8 cellular contexts compared by ENCODE assay signal in the genomic region with DNA sequence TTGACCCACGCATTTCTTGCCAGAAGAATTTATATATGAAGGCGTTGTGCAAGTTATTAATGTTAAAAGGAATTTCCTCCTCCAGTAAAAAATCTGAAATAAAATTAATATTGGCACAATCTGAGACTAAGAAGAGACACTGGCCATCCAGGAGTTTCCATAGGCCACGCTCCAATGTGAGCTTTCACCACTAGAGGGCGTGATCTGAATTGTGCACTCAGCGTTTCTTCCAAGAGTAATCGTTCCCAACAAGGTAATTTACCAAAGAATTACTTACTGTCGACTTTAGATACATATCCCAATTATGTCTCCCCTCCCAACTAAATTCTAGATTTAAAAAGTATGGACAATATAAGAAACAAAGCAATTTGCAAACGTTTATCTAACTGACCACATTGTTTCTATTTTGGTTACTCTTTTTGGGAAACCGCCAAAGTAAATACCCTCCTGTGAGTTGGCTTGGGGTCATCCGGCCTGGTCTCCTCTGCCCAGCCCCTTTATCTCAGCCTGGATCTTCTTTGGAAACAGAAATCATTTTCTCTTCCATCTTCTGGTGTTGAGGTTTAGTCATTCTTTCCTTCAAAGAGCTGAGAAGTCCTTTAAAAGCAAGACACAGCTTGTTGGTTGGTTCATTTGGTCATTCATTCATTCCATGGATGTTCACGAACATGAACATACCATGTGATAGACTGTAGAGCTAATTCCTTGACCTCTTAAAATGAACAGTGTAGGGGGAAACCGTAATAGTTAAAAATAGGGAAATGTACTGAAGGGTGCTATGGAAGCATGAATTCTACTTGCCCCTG. TPM values are rescaled to one million over a fixed set of nuclear protein-coding genes. Genes with fewer than 3 reads are reported as not detected.
DNase-seq lines count a peak whose midpoint lies in the region; ATAC-seq and TF ChIP-seq lines count a peak whose summit lies in the region.

No MANE protein-coding gene starts in this region.

- H3K27ac ChIP-seq in ovary = no peak overlapping the region

- TF ChIP-seq EP300 in ovary (IDR thresholded peaks at IDR 0.05) = no peak

- peaks cover 1% of the 10 kb centered on the region for H3K4me1 ChIP-seq in ovary (ENCODE audit: insufficient read depth)

- no peak for TF ChIP-seq POLR2A in ovary (IDR thresholded peaks at IDR 0.05)

- 46 to 51% (median 49%) methylated on average over 12 of the region's 12 CpGs for WGBS in ovary, 3 donors

- no peaks in the 10 kb centered on the region for H3K36me3 ChIP-seq in ovary

- TF ChIP-seq CTCF in GM12865 (IDR thresholded peaks at IDR 0.05; ENCODE audit: insufficient read depth, low read depth, low read length, missing control alignments) = peak; percentile 89
- peak; percentile 88 for TF ChIP-seq CTCF in fibroblast of the aortic adventitia (IDR thresholded peaks at IDR 0.05; ENCODE audit: insufficient read depth, low read length)
- peak; percentile 23 to 45 (median 38) for TF ChIP-seq CTCF in ovary (IDR thresholded peaks at IDR 0.05)

- DNase-seq in AG08395 (ENCODE audit: low spot score) (peak; percentile 52), GM12865 (ENCODE audit: low read depth) (peak; percentile 47), NCI-H345 (lab: John Stamatoyannopoulos, UW) (peak; percentile 46), fibroblast of the aortic adventitia (ENCODE audit: low read depth) (peak; percentile 67), ovary (peak; percentile 21 to 46 (median 39))
- peak; percentile 48 for DNase-seq in activated CD8-positive, alpha-beta memory T cell treated with anti-CD3 and anti-CD28 coated beads, Interleukin-2, amount 50 U/mL, for 4 hours

- intact Hi-C loops in ovary (cut with DNase I) = loop anchor here in 1 of 4 donors (10.0 kb wide), 1 partner anchor 58 kb away; no protein-coding TSS in a partner anchor

- H3K27me3 ChIP-seq in ovary = no peaks in the 10 kb centered on the region

- H3K4me3 ChIP-seq in GM12865 (ENCODE audit: low read depth, low read length) (no peak overlapping the region), fibroblast of the aortic adventitia (ENCODE audit: low read depth, low read length) (no peak overlapping the region), ovary (no peak overlapping the region)

- ATAC-seq in GM18861 (IDR thresholded peaks at IDR 0.05; ENCODE audit: unreplicated experiment) (no peak), GM21367 (IDR thresholded peaks at IDR 0.05; ENCODE audit: unreplicated experiment) (no peak)

- H3K9me3 ChIP-seq in ovary = no peaks in the 10 kb centered on the region

RNA-seq across cellular contexts. Expression of a gene that starts 26.2 kb away (rescaled TPM):
- 78.8 and 285 TPM in 2 replicates for total RNA-seq in fibroblast of the aortic adventitia (ENCODE audit: low replicate concordance)
- 100 to 1,000 TPM in 4 of 7 donors, 10 to 100 TPM in 3; 82.8 to 510 (median 113) TPM for total RNA-seq in ovary
- 100 to 1,000 TPM in 1 of 2 donors, 10 to 100 TPM in 1; 47.1 to 166 TPM for polyA plus RNA-seq in ovary

Comparison
In these comparisons a context has a peak if more than half of its experiments do, and no peak if none do; other contexts are left out.
1. CTCF ChIP-seq: peak in every context shown above with its lines; median percentile 89 in GM12865; 88 in fibroblast of the aortic adventitia; 38 in ovary.